In the genomic region with DNA sequence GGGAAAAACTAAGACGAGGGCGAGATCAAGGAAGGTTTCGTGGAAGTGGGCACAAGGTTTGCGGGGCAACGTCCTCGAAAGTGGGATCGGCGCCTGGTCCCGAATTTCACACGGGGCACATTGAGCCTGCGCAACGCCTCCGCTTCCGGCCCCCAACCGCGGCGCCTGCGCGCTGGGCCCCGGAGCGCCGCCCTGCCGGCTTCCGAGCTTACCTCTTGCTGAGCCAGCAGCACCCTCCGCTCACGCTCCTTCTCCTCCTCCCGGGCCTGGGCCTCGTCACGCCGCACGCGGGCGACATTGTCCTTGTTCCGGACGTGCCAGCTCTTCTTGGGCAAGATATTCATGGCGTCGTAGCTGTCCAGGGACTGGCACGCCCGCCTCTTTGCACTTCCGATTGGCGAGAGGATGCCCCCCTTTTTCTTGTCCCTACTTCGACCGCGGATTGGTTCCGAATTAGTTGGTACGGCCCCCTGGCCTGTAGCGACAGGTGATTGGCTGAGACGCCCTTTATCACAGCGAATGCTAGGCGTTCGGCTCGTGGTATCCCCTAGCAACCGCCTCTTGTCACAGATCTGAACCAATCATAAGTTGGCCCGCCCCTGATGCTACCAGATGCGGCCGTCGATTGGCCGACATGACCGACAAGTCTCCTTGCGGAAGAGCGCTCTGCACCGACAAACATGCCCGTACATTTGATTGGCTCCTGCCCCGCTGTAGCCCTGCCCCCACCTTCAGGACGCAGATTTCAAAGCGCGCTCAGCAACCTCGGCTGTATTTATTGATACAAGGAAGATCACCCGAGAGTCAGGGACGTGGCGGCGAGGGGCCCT, we compare ENCODE assay signal across 1 cellular context.
TF ChIP-seq lines count a peak whose summit lies in the region.

A gene (minus strand): TSS at position 370 of the 830 bp plus-strand sequence. CDS start 26 bp downstream, at position 344.

TF ChIP-seq in GM23338, 12 proteins besides CTCF, POLR2A, EP300 and RAD21 (continued from another document):
- TF ChIP-seq, protein P1, sequence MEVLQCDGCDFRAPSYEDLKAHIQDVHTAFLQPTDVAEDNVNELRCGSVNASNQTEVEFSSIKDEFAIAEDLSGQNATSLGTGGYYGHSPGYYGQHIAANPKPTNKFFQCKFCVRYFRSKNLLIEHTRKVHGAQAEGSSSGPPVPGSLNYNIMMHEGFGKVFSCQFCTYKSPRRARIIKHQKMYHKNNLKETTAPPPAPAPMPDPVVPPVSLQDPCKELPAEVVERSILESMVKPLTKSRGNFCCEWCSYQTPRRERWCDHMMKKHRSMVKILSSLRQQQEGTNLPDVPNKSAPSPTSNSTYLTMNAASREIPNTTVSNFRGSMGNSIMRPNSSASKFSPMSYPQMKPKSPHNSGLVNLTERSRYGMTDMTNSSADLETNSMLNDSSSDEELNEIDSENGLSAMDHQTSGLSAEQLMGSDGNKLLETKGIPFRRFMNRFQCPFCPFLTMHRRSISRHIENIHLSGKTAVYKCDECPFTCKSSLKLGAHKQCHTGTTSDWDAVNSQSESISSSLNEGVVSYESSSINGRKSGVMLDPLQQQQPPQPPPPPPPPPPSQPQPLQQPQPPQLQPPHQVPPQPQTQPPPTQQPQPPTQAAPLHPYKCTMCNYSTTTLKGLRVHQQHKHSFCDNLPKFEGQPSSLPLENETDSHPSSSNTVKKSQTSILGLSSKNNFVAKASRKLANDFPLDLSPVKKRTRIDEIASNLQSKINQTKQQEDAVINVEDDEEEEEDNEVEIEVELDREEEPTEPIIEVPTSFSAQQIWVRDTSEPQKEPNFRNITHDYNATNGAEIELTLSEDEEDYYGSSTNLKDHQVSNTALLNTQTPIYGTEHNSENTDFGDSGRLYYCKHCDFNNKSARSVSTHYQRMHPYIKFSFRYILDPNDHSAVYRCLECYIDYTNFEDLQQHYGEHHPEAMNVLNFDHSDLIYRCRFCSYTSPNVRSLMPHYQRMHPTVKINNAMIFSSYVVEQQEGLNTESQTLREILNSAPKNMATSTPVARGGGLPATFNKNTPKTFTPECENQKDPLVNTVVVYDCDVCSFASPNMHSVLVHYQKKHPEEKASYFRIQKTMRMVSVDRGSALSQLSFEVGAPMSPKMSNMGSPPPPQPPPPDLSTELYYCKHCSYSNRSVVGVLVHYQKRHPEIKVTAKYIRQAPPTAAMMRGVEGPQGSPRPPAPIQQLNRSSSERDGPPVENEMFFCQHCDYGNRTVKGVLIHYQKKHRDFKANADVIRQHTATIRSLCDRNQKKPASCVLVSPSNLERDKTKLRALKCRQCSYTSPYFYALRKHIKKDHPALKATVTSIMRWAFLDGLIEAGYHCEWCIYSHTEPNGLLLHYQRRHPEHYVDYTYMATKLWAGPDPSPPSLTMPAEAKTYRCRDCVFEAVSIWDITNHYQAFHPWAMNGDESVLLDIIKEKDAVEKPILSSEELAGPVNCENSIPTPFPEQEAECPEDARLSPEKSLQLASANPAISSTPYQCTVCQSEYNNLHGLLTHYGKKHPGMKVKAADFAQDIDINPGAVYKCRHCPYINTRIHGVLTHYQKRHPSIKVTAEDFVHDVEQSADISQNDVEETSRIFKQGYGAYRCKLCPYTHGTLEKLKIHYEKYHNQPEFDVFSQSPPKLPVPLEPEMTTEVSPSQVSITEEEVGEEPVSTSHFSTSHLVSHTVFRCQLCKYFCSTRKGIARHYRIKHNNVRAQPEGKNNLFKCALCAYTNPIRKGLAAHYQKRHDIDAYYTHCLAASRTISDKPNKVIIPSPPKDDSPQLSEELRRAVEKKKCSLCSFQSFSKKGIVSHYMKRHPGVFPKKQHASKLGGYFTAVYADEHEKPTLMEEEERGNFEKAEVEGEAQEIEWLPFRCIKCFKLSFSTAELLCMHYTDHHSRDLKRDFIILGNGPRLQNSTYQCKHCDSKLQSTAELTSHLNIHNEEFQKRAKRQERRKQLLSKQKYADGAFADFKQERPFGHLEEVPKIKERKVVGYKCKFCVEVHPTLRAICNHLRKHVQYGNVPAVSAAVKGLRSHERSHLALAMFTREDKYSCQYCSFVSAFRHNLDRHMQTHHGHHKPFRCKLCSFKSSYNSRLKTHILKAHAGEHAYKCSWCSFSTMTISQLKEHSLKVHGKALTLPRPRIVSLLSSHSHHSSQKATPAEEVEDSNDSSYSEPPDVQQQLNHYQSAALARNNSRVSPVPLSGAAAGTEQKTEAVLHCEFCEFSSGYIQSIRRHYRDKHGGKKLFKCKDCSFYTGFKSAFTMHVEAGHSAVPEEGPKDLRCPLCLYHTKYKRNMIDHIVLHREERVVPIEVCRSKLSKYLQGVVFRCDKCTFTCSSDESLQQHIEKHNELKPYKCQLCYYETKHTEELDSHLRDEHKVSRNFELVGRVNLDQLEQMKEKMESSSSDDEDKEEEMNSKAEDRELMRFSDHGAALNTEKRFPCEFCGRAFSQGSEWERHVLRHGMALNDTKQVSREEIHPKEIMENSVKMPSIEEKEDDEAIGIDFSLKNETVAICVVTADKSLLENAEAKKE (CRISPR knock-in tag; IDR thresholded peaks at IDR 0.05), result no peak
- TF ChIP-seq ZNF331 (CRISPR knock-in tag; IDR thresholded peaks at IDR 0.05; ENCODE audit: low read depth), result no peak
- TF ChIP-seq, protein P2, sequence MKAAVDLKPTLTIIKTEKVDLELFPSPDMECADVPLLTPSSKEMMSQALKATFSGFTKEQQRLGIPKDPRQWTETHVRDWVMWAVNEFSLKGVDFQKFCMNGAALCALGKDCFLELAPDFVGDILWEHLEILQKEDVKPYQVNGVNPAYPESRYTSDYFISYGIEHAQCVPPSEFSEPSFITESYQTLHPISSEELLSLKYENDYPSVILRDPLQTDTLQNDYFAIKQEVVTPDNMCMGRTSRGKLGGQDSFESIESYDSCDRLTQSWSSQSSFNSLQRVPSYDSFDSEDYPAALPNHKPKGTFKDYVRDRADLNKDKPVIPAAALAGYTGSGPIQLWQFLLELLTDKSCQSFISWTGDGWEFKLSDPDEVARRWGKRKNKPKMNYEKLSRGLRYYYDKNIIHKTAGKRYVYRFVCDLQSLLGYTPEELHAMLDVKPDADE (IDR thresholded peaks at IDR 0.05), result no peak; the same call in 1 of the 2 replicates
- no peak for TF ChIP-seq EZH2phosphoT487 (IDR thresholded peaks at IDR 0.05; ENCODE audit: unreplicated experiment)
- TF ChIP-seq, protein P3, sequence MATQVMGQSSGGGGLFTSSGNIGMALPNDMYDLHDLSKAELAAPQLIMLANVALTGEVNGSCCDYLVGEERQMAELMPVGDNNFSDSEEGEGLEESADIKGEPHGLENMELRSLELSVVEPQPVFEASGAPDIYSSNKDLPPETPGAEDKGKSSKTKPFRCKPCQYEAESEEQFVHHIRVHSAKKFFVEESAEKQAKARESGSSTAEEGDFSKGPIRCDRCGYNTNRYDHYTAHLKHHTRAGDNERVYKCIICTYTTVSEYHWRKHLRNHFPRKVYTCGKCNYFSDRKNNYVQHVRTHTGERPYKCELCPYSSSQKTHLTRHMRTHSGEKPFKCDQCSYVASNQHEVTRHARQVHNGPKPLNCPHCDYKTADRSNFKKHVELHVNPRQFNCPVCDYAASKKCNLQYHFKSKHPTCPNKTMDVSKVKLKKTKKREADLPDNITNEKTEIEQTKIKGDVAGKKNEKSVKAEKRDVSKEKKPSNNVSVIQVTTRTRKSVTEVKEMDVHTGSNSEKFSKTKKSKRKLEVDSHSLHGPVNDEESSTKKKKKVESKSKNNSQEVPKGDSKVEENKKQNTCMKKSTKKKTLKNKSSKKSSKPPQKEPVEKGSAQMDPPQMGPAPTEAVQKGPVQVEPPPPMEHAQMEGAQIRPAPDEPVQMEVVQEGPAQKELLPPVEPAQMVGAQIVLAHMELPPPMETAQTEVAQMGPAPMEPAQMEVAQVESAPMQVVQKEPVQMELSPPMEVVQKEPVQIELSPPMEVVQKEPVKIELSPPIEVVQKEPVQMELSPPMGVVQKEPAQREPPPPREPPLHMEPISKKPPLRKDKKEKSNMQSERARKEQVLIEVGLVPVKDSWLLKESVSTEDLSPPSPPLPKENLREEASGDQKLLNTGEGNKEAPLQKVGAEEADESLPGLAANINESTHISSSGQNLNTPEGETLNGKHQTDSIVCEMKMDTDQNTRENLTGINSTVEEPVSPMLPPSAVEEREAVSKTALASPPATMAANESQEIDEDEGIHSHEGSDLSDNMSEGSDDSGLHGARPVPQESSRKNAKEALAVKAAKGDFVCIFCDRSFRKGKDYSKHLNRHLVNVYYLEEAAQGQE (IDR thresholded peaks at IDR 0.05; ENCODE audit: unreplicated experiment), result no peak
- TF ChIP-seq POLR2AphosphoS5 (IDR thresholded peaks at IDR 0.05; ENCODE audit: low read depth), result peak; percentile 68
